Comparison of ENCODE assay signal across 10 cellular contexts in the genomic region with DNA sequence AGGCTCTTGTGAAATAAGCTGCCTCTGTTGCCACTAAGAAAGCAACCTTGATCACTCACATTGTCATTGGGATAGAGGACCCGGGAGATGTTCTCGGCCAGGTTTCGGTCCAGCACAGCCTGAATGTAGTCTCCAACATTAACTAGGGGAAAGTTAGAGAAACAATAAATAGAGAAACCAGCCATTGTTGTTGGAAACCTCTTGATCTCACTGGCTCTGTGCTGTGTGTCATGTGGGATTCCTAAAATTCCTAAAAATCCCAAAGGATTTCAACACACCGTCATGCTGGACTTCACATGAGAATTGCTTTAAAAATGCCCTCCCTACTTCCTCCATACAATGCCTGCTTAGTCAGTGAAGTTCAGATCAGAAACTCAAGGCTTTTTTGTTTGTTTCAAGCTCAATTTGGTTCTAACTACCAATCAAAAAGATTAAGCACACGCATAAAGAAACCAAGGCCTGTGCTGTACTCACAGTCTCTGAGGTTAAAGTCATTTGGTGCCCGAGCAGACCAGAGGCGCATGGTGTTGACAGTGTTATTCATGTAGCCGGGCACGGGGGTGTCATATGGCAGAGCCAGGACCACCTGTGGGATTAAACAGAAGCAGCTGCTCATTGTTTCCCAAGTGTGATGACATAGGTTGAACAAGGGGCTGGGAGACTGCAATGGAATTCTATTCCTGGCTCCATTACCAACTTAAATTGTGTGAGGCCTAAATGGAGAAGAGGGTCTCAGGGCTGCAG. TPM values are rescaled to one million over a fixed set of nuclear protein-coding genes. Genes with fewer than 3 reads are reported as not detected.
A peak's percentile ranks its signal among the peaks of the same experiment; 100 is the strongest.
DNase-seq lines count a peak whose midpoint lies in the region; ATAC-seq and TF ChIP-seq lines count a peak whose summit lies in the region.
"Had no signal": no experiment of that assay in that cellular context is flagged by ENCODE, and none has a peak within 500 bp of the region (broad histone marks: within the 10 kb centered on the region; RNA-seq: fewer than 3 reads in every experiment).

No MANE protein-coding gene starts in this region.

- H3K9me3 Mint-ChIP-seq in natural killer cell treated with Interleukin-12 subunit alpha and Interleukin-12 subunit beta and Interleukin-15 and Interleukin-18, amount 100 ng/mL, for 72 hours: no peaks in the 10 kb centered on the region

- H3K9me3 ChIP-seq in IMR-90 (ENCODE audit: control insufficient read depth, insufficient read depth, low read length) (no peaks in the 10 kb centered on the region), breast epithelium (no peaks in the 10 kb centered on the region), OCI-LY7 (ENCODE audit: low read length) (no peaks in the 10 kb centered on the region), spleen (no peaks in the 10 kb centered on the region)

- DNase-seq in AG09319 (ENCODE audit: extremely low read depth, low read depth) (peak; percentile 81), IMR-90 (peak; percentile 90), breast epithelium (ENCODE audit: low spot score in 2 of 2) (no peak), mesendoderm (peak; percentile 89), OCI-LY7 (ENCODE audit: low spot score) (no peak), spleen (no peak)
- no peak for DNase-seq in natural killer cell treated with Interleukin-12 subunit alpha and Interleukin-12 subunit beta and Interleukin-15 and Interleukin-18, amount 100 ng/mL, for 72 hours (ENCODE audit: low spot score)
- DNase-seq: activated CD8-positive, alpha-beta memory T cell treated with anti-CD3 and anti-CD28 coated beads, Interleukin-2, amount 10 ng/mL, durations not matched to agents 7 days and 5 days had no signal

- H3K4me1 ChIP-seq in IMR-90 (ENCODE audit: control insufficient read depth, insufficient read depth, low read length) (peaks cover 8% of the 10 kb centered on the region), breast epithelium (no peaks in the 10 kb centered on the region), mesendoderm (ENCODE audit: control insufficient read depth, low read depth, low read length) (no peaks in the 10 kb centered on the region), OCI-LY7 (ENCODE audit: insufficient read depth, low read length, poor library complexity, severe bottlenecking) (no peaks in the 10 kb centered on the region), spleen (peaks cover 0 to 4% (median 0%) of the 10 kb centered on the region in 6 donors)

- peak overlapping the region; percentile 92 for H3K14ac ChIP-seq in IMR-90 (replicated peaks; ENCODE audit: low read depth, low read length)

- H3K56ac ChIP-seq in IMR-90 (ENCODE audit: extremely low read depth, insufficient read depth, low read length) (peak overlapping the region; percentile 13; the same call in 1 of the 2 replicates), mesendoderm (ENCODE audit: low read length) (peak overlapping the region; percentile 19)

- no peaks in the 10 kb centered on the region for H3K79me2 ChIP-seq in mesendoderm (ENCODE audit: control insufficient read depth, insufficient read depth, low read length)
- no peaks in the 10 kb centered on the region for H3K79me2 ChIP-seq in OCI-LY7 (ENCODE audit: insufficient read depth, low read depth, low read length)

- peak overlapping the region; percentile 29 for H2AK9ac ChIP-seq in IMR-90 (replicated peaks; ENCODE audit: low read depth, low read length, poor library complexity)

- peak overlapping the region; percentile 39 for H3K18ac ChIP-seq in IMR-90 (ENCODE audit: low read depth, low read length)
- no peak overlapping the region for H3K18ac ChIP-seq in mesendoderm (ENCODE audit: low read length)

- peaks cover 21% of the 10 kb centered on the region for H3K36me3 ChIP-seq in IMR-90 (ENCODE audit: control insufficient read depth, insufficient read depth, low read length)
- peaks cover 4% of the 10 kb centered on the region for H3K36me3 ChIP-seq in breast epithelium
- H3K36me3 ChIP-seq in mesendoderm (ENCODE audit: control insufficient read depth, insufficient read depth, low read length): no peaks in the 10 kb centered on the region
- H3K36me3 ChIP-seq in OCI-LY7 (ENCODE audit: insufficient read depth, low read length): no peaks in the 10 kb centered on the region
- peaks cover 0 to 89% (median 14%) of the 10 kb centered on the region in 6 donors for H3K36me3 ChIP-seq in spleen

- peak overlapping the region; percentile 93 for H3K27ac ChIP-seq in IMR-90 (ENCODE audit: insufficient read depth, low read length)
- peak overlapping the region; percentile 9 to 84 for H3K27ac ChIP-seq in breast epithelium
- peak overlapping the region; percentile 46 for H3K27ac ChIP-seq in mesendoderm (ENCODE audit: low read depth, low read length)
- no peak overlapping the region for H3K27ac ChIP-seq in OCI-LY7 (ENCODE audit: low read depth, low read length, poor library complexity, severe bottlenecking)
- H3K27ac ChIP-seq in spleen: no peak overlapping the region

- peak overlapping the region; percentile 85; the same call in 1 of the 2 replicates for H2AK5ac ChIP-seq in IMR-90 (ENCODE audit: low read depth, low read length)
- no peak overlapping the region for H2AK5ac ChIP-seq in mesendoderm (ENCODE audit: low read length)

- peak overlapping the region; percentile 52; the same call in 2 of the 3 replicates for H2BK15ac ChIP-seq in IMR-90 (ENCODE audit: low read depth, low read length)
- H2BK15ac ChIP-seq in mesendoderm (replicated peaks; ENCODE audit: low read depth): no peak overlapping the region

- no peaks in the 10 kb centered on the region for H3K9me2 ChIP-seq in OCI-LY7 (ENCODE audit: insufficient read depth, low read length)

- H3K79me1 ChIP-seq in IMR-90 (ENCODE audit: low read depth in 1 of 2, low read length in 2 of 2) (no peaks in the 10 kb centered on the region), mesendoderm (ENCODE audit: low read length) (no peaks in the 10 kb centered on the region)

- no peaks in the 10 kb centered on the region for H3K4me1 Mint-ChIP-seq in natural killer cell treated with Interleukin-12 subunit alpha and Interleukin-12 subunit beta and Interleukin-15 and Interleukin-18, amount 100 ng/mL, for 72 hours (ENCODE audit: low read depth in 2 of 2)
- H3K4me1 Mint-ChIP-seq: activated CD8-positive, alpha-beta memory T cell treated with anti-CD3 and anti-CD28 coated beads, Interleukin-2, amount 10 ng/mL, durations not matched to agents 7 days and 5 days had no signal

- dilution Hi-C loops in IMR-90 (cut with HindIII; ENCODE audit: low sequenced_read_pairs, unreplicated experiment): no loop called here

- BruUV-seq in IMR-90 (replicated peaks; lab: Mats Ljungman, UMichigan) (no TSS peak), OCI-LY7 (replicated peaks; lab: Mats Ljungman, UMichigan) (no TSS peak)

- no peak overlapping the region for H3K27ac Mint-ChIP-seq in natural killer cell treated with Interleukin-12 subunit alpha and Interleukin-12 subunit beta and Interleukin-15 and Interleukin-18, amount 100 ng/mL, for 72 hours
- H3K27ac Mint-ChIP-seq: activated CD8-positive, alpha-beta memory T cell treated with anti-CD3 and anti-CD28 coated beads, Interleukin-2, amount 10 ng/mL, durations not matched to agents 7 days and 5 days had no signal

- H2AFZ ChIP-seq in IMR-90 (replicated peaks; ENCODE audit: low read length, poor library complexity) (peak overlapping the region; percentile 67), OCI-LY7 (ENCODE audit: low read length) (no peak overlapping the region)

- H2BK5ac ChIP-seq in IMR-90 (ENCODE audit: low read depth, low read length, poor library complexity, severe bottlenecking): peak overlapping the region; percentile 55
- H2BK5ac ChIP-seq in mesendoderm (ENCODE audit: low read length): no peak overlapping the region

- H3K9ac ChIP-seq in IMR-90 (ENCODE audit: low read depth, low read length) (peak overlapping the region; percentile 24), mesendoderm (ENCODE audit: low read length) (no peak overlapping the region)

- H3K27me3 Mint-ChIP-seq in natural killer cell treated with Interleukin-12 subunit alpha and Interleukin-12 subunit beta and Interleukin-15 and Interleukin-18, amount 100 ng/mL, for 72 hours: peaks cover 2 to 30% of the 10 kb centered on the region in 2 donors

- intact Hi-C loops in IMR-90 (cut with micrococcal nuclease) (loop anchor here (2.0 kb wide), 1 partner anchor 34 kb away; no protein-coding TSS in a partner anchor), breast epithelium (cut with DNase I; ENCODE audit: low total_unique reads) (no loop called here), OCI-LY7 (cut with micrococcal nuclease; ENCODE audit: unreplicated experiment) (no loop called here), spleen (cut with DNase I; ENCODE audit: low total_unique reads) (no loop called here)

- H3K27me3 ChIP-seq in IMR-90 (ENCODE audit: control insufficient read depth, insufficient read depth, low read length): no peaks in the 10 kb centered on the region
- H3K27me3 ChIP-seq in breast epithelium: no peaks in the 10 kb centered on the region
- H3K27me3 ChIP-seq in mesendoderm (ENCODE audit: insufficient read depth, low read length, poor library complexity): no peaks in the 10 kb centered on the region
- H3K27me3 ChIP-seq in spleen (replicated peaks in 1 of 7): no peaks in the 10 kb centered on the region

- H3K4me3 ChIP-seq in IMR-90 (ENCODE audit: insufficient read depth, low read depth, low read length) (no peak overlapping the region), breast epithelium (no peak overlapping the region), mesendoderm (ENCODE audit: low read length) (no peak overlapping the region), OCI-LY7 (ENCODE audit: low read depth, low read length, poor library complexity, severe bottlenecking) (no peak overlapping the region), spleen (no peak overlapping the region)

- H4K8ac ChIP-seq in IMR-90 (ENCODE audit: low read depth in 2 of 2, low read length in 2 of 2) (peak overlapping the region; percentile 41 to 72; a peak in 3 of 4 replicates), mesendoderm (ENCODE audit: low read depth, low read length) (no peak overlapping the region)

- peak overlapping the region; percentile 7; the same call in 1 of the 2 replicates for H4K91ac ChIP-seq in IMR-90 (ENCODE audit: insufficient read depth, low read depth, low read length)

- H2BK120ac ChIP-seq in IMR-90 (ENCODE audit: low read depth, low read length): peak overlapping the region; percentile 90
- no peak overlapping the region for H2BK120ac ChIP-seq in mesendoderm (ENCODE audit: low read depth, low read length)

- no peaks in the 10 kb centered on the region for H4K20me1 ChIP-seq in IMR-90 (ENCODE audit: insufficient read depth, low read length)
- no peaks in the 10 kb centered on the region for H4K20me1 ChIP-seq in OCI-LY7 (ENCODE audit: insufficient read depth, low read length)

- no peaks in the 10 kb centered on the region for H3K36me3 Mint-ChIP-seq in natural killer cell treated with Interleukin-12 subunit alpha and Interleukin-12 subunit beta and Interleukin-15 and Interleukin-18, amount 100 ng/mL, for 72 hours
- H3K36me3 Mint-ChIP-seq: activated CD8-positive, alpha-beta memory T cell treated with anti-CD3 and anti-CD28 coated beads, Interleukin-2, amount 10 ng/mL, durations not matched to agents 7 days and 5 days had no signal

- TF ChIP-seq POLR2A in IMR-90 (IDR thresholded peaks at IDR 0.05; ENCODE audit: low read depth, low read length) (no peak), breast epithelium (IDR thresholded peaks at IDR 0.05) (no peak), spleen (IDR thresholded peaks at IDR 0.05) (no peak)

- CTCF ChIA-PET in IMR-90 (lab: Yijun Ruan, JAX) (interaction anchor here (0.8 kb wide), 1 partner anchor 16 kb away, joined by 4 read pairs; no protein-coding TSS in a partner anchor), OCI-LY7 (lab: Charles Lee; ENCODE audit: unreplicated experiment) (no interaction called here)

- H4K5ac ChIP-seq in IMR-90 (ENCODE audit: low read depth, low read length) (peak overlapping the region; percentile 14; the same call in 1 of the 2 replicates), mesendoderm (ENCODE audit: low read length) (no peak overlapping the region)

- peak; percentile 97 for ATAC-seq in IMR-90 (ENCODE audit: low read depth)
- no peak for ATAC-seq in GM19395 (IDR thresholded peaks at IDR 0.05; ENCODE audit: unreplicated experiment)
- no peak for ATAC-seq in natural killer cell treated with Interleukin-12 subunit alpha and Interleukin-12 subunit beta and Interleukin-15 and Interleukin-18, amount 100 ng/mL, for 72 hours
- ATAC-seq: activated CD8-positive, alpha-beta memory T cell treated with anti-CD3 and anti-CD28 coated beads, Interleukin-2, amount 10 ng/mL, durations not matched to agents 7 days and 5 days had no signal

- POLR2A ChIA-PET in IMR-90 (lab: Charles Lee; ENCODE audit: unreplicated experiment): no interaction called here
- POLR2A ChIA-PET in OCI-LY7 (lab: Charles Lee): interaction anchor here (0.6 to 1.0 kb wide), 5 partner anchors 15 to 1018 kb away, joined by 3 to 4 read pairs (median 3); no protein-coding TSS in a partner anchor

- WGBS in IMR-90 (ENCODE audit: extremely low coverage in 2 of 2, insufficient read length in 1 of 2), 2 experiments: no CpG with 5 or more reads among the region's 9 CpGs
- no CpG with 5 or more reads among the region's 9 CpGs for WGBS in mesendoderm (ENCODE audit: extremely low coverage, insufficient coverage, low lambda C conversion rate)
- 87 to 94% (median 92%) methylated on average over 9 of the region's 9 CpGs for WGBS in spleen, 5 donors

- H3K4ac ChIP-seq in IMR-90 (ENCODE audit: low read depth, low read length) (peak overlapping the region; percentile 81), mesendoderm (ENCODE audit: low read depth, low read length) (no peak overlapping the region)

- H3K4me3 Mint-ChIP-seq in natural killer cell treated with Interleukin-12 subunit alpha and Interleukin-12 subunit beta and Interleukin-15 and Interleukin-18, amount 100 ng/mL, for 72 hours: no peak overlapping the region
- H3K4me3 Mint-ChIP-seq: activated CD8-positive, alpha-beta memory T cell treated with anti-CD3 and anti-CD28 coated beads, Interleukin-2, amount 10 ng/mL, durations not matched to agents 7 days and 5 days had no signal

- TF ChIP-seq CTCF in AG09319 (IDR thresholded peaks at IDR 0.05; ENCODE audit: low read depth, low read length) (no peak), IMR-90 (conservative IDR thresholded peaks at IDR 0.05; ENCODE audit: low read depth, low read length) (no peak), breast epithelium (IDR thresholded peaks at IDR 0.05) (no peak), OCI-LY7 (conservative IDR thresholded peaks at IDR 0.05; ENCODE audit: low read length) (no peak), spleen (IDR thresholded peaks at IDR 0.05 in 8 of 11, conservative IDR thresholded peaks at IDR 0.05 in 3 of 11) (no peak)

- peak overlapping the region; percentile 83 for H2BK20ac ChIP-seq in IMR-90 (ENCODE audit: low read depth, low read length)

- in situ Hi-C loops in IMR-90 (cut with MboI; ENCODE audit: low sequenced_read_pairs): no loop called here

- peaks cover 16% of the 10 kb centered on the region for H3K9me1 ChIP-seq in IMR-90 (ENCODE audit: insufficient read depth, low read length)

- H3K23ac ChIP-seq in IMR-90 (ENCODE audit: low read depth, low read length) (peak overlapping the region; percentile 81; the same call in 1 of the 2 replicates), mesendoderm (ENCODE audit: low read length) (no peak overlapping the region)

- no peak for TF ChIP-seq RAD21 in IMR-90 (IDR thresholded peaks at IDR 0.05; ENCODE audit: low read length)

- peak overlapping the region; percentile 37 for H3K4me2 ChIP-seq in IMR-90 (ENCODE audit: low read depth, low read length)
- no peak overlapping the region for H3K4me2 ChIP-seq in mesendoderm (ENCODE audit: low read length)
- no peak overlapping the region for H3K4me2 ChIP-seq in OCI-LY7 (ENCODE audit: low read length)

RNA-seq across cellular contexts. Expression of a gene that starts 23.6 kb away (rescaled TPM):
- 70.4 and 73.0 TPM in 2 replicates for total RNA-seq in IMR-90 (2012; rRNA removed)
- 49.4 and 52.3 TPM in 2 replicates for polyA plus RNA-seq in IMR-90 (2012; rRNA removed)
- 24.5 and 25.8 TPM in 2 replicates for polyA plus RNA-seq in IMR-90 (2012; cell fraction: cytosol; rRNA removed)
- 23.2 and 58.6 TPM in 2 replicates for polyA plus RNA-seq in IMR-90 (2012; cell fraction: nucleus; rRNA removed; ENCODE audit: low replicate concordance)
- 100 to 1,000 TPM in 1 of 3 donors, 10 to 100 TPM in 2; 53.6 to 126 (median 57.4) TPM for total RNA-seq in breast epithelium
- polyA plus RNA-seq in mesendoderm (2013, experiment 1 of 2): 34.0 TPM
- 34.9 TPM for polyA plus RNA-seq in mesendoderm (2013, experiment 2 of 2)
- total RNA-seq in OCI-LY7 (2014; rRNA removed; shearing (Covaris generic)): 2.8 and 12.2 TPM in 2 replicates
- 2.6 and 3.3 TPM in 2 replicates for total RNA-seq in OCI-LY7 (2022)
- 100 to 1,000 TPM in 5 of 7 donors, 10 to 100 TPM in 2; 80.4 to 302 (median 133) TPM for total RNA-seq in spleen
- polyA plus RNA-seq in spleen: 10 to 100 TPM; 14.1 to 28.4 (median 15.1) TPM
- 1 to 10 TPM in 1 of 2 donors, under 1 TPM in 1; 0.62 to 2.3 TPM for total RNA-seq in natural killer cell treated with Interleukin-12 subunit alpha and Interleukin-12 subunit beta and Interleukin-15 and Interleukin-18, amount 100 ng/mL, for 72 hours

RNA-seq across cellular contexts. Expression of a gene that starts 48.8 kb away (rescaled TPM):
- 0.18 TPM in 1 of 2 replicates, not detected in the other for total RNA-seq in IMR-90 (2012; rRNA removed)
- not detected in 2 replicates for polyA plus RNA-seq in IMR-90 (2012; rRNA removed)
- 0.03 and 0.05 TPM in 2 replicates for polyA plus RNA-seq in IMR-90 (2012; cell fraction: cytosol; rRNA removed)
- 0.02 and 0.10 TPM in 2 replicates for polyA plus RNA-seq in IMR-90 (2012; cell fraction: nucleus; rRNA removed; ENCODE audit: low replicate concordance)
- not detected for total RNA-seq in breast epithelium
- polyA plus RNA-seq in mesendoderm (2013, experiment 1 of 2): 16.4 TPM
- polyA plus RNA-seq in mesendoderm (2013, experiment 2 of 2): 14.7 TPM
- 9.0 and 10.7 TPM in 2 replicates for total RNA-seq in OCI-LY7 (2014; rRNA removed; shearing (Covaris generic))
- 6.8 and 13.1 TPM in 2 replicates for total RNA-seq in OCI-LY7 (2022)
- not detected for total RNA-seq in spleen
- polyA plus RNA-seq in spleen: not detected
- total RNA-seq in natural killer cell treated with Interleukin-12 subunit alpha and Interleukin-12 subunit beta and Interleukin-15 and Interleukin-18, amount 100 ng/mL, for 72 hours: under 1 TPM in 1 of 2 donors, not detected in 1; 0.73 TPM
- total RNA-seq: activated CD8-positive, alpha-beta memory T cell treated with anti-CD3 and anti-CD28 coated beads, Interleukin-2, amount 10 ng/mL, durations not matched to agents 7 days and 5 days; mononuclear cell had no signal

Comparison
In these comparisons a context has a peak if more than half of its experiments do, and no peak if none do; other contexts are left out.
1. DNase-seq: peak in AG09319 (single experiment), IMR-90 (single experiment) and mesendoderm (single experiment); none in breast epithelium (0 of 2), OCI-LY7 (single experiment), spleen (single experiment) and natural killer cell treated with Interleukin-12 subunit alpha and Interleukin-12 subunit beta and Interleukin-15 and Interleukin-18, amount 100 ng/mL, for 72 hours (single experiment).
2. H3K27ac ChIP-seq: peak in IMR-90 (single experiment), breast epithelium (2 of 2) and mesendoderm (single experiment); none in OCI-LY7 (single experiment) and spleen (0 of 8).